8 cellular contexts compared by ENCODE assay signal in the genomic region with DNA sequence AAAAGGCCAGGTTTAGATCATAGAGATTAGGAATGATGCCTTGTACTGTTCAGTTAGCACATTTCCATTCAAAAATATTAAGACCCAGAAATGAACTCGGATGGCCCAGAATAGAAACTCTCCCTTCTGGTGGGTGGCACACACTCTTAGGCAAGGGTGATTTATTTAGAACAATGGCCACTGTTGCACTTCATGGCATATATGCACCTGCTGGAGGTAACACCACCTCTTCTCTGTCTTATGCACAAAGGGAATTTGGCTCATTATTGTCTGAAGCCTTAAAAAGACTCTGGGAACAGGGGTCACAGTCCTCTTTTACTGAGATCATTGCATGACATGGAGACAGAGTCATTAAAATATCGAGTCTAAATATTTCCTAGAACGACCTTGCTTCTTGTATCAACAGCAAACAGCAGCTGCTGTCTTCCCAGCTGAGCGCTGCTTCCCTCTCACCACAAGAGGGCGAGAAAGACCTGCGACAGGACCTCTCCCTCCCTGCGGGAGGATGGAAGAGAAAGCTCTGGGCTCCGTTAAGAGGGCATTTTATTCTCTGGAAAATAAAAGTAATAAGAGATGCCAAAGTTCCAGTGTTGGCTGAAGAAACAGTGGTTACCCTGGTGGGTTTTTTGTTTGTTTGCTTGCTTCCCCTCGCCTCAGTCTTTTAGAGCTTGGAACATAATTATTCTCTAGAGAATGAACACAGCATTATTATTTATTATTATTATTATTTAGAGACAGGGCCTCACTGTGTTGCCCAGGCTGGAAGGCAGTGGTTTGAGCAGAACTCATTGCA. TPM values are rescaled to one million over a fixed set of nuclear protein-coding genes. Genes with fewer than 3 reads are reported as not detected.
DNase-seq lines count a peak whose midpoint lies in the region; ATAC-seq and TF ChIP-seq lines count a peak whose summit lies in the region.

No MANE protein-coding gene starts in this region.

- H3K9ac ChIP-seq in OCI-LY1 (ENCODE audit: low read length) = no peak overlapping the region

- H3K27me3 Mint-ChIP-seq in naive thymus-derived CD4-positive, alpha-beta T cell = peaks cover 45 to 50% (median 49%) of the 10 kb centered on the region in 5 donors

- ATAC-seq in GM21447 (IDR thresholded peaks at IDR 0.05; ENCODE audit: unreplicated experiment) = peak; percentile 92
- ATAC-seq in naive thymus-derived CD4-positive, alpha-beta T cell = peak; percentile 89

- H3K36me3 ChIP-seq in OCI-LY1 (ENCODE audit: insufficient read depth, low read length) = no peaks in the 10 kb centered on the region
- no peaks in the 10 kb centered on the region for H3K36me3 ChIP-seq in naive thymus-derived CD4-positive, alpha-beta T cell (ENCODE audit: control insufficient read depth in 2 of 3, insufficient read depth in 3 of 3, low read length in 3 of 3)

- no peaks in the 10 kb centered on the region for H3K9me3 ChIP-seq in OCI-LY1 (ENCODE audit: low read length)
- H3K9me3 ChIP-seq in naive thymus-derived CD4-positive, alpha-beta T cell (ENCODE audit: control insufficient read depth in 2 of 3, low read length in 3 of 3) = no peaks in the 10 kb centered on the region

- H3K27me3 ChIP-seq in OCI-LY1 (ENCODE audit: insufficient read depth, low read length) = no peaks in the 10 kb centered on the region
- peaks cover 0 to 8% of the 10 kb centered on the region in 2 donors for H3K27me3 ChIP-seq in naive thymus-derived CD4-positive, alpha-beta T cell (ENCODE audit: control insufficient read depth in 2 of 2, insufficient read depth in 2 of 2, low read length in 2 of 2)

- no peak for TF ChIP-seq POLR2A in erythroblast (IDR thresholded peaks at IDR 0.05; ENCODE audit: low read length)

- no peak overlapping the region for H3K4me3 ChIP-seq in OCI-LY1 (ENCODE audit: low read depth, low read length, poor library complexity, severe bottlenecking)
- H3K4me3 ChIP-seq in naive thymus-derived CD4-positive, alpha-beta T cell (ENCODE audit: low read length) = no peak overlapping the region

- POLR2A ChIA-PET in naive thymus-derived CD4-positive, alpha-beta T cell (lab: Charles Lee) = no interaction called here

- TF ChIP-seq CTCF in OCI-LY1 (IDR thresholded peaks at IDR 0.05; ENCODE audit: low read length) = peak; percentile 92

- no peak overlapping the region for H3K27ac ChIP-seq in OCI-LY1 (ENCODE audit: low read depth, low read length, poor library complexity, severe bottlenecking)
- no peak overlapping the region for H3K27ac ChIP-seq in naive thymus-derived CD4-positive, alpha-beta T cell (ENCODE audit: low read depth, low read length)

- intact Hi-C loops in naive thymus-derived CD4-positive, alpha-beta T cell (cut with micrococcal nuclease) = loop anchor here (1.0 to 5.0 kb wide), 8 partner anchors 14 to 833 kb away; partner anchors contain the start of gene BAMBI (in 1 of the 2)

- H3K36me3 Mint-ChIP-seq in naive thymus-derived CD4-positive, alpha-beta T cell = no peaks in the 10 kb centered on the region

- no peak overlapping the region for H3K27ac Mint-ChIP-seq in naive thymus-derived CD4-positive, alpha-beta T cell

- no peak overlapping the region for H3K4me2 ChIP-seq in OCI-LY1 (ENCODE audit: low read length)

- H2AFZ ChIP-seq in OCI-LY1 (ENCODE audit: low read length) = no peak overlapping the region

- H3K4me3 Mint-ChIP-seq in naive thymus-derived CD4-positive, alpha-beta T cell = no peak overlapping the region

- H3F3A ChIP-seq in OCI-LY1 (ENCODE audit: insufficient read depth, low read length) = no peaks in the 10 kb centered on the region

- peaks cover 5 to 11% (median 7%) of the 10 kb centered on the region in 7 donors for H3K4me1 Mint-ChIP-seq in naive thymus-derived CD4-positive, alpha-beta T cell

- H4K20me1 ChIP-seq in OCI-LY1 (ENCODE audit: insufficient read depth, low read length) = no peaks in the 10 kb centered on the region

- no peaks in the 10 kb centered on the region for H3K9me2 ChIP-seq in OCI-LY1 (ENCODE audit: low read depth, low read length)

- DNase-seq in DMS153 treated with DMSO at 0.1 percent for 48 hours (lab: John Stamatoyannopoulos, UW; ENCODE audit: unreplicated experiment) (peak; percentile 39), HuH-7.5 (ENCODE audit: low spot score) (peak; percentile 71), activated T-cell treated with anti-CD3 and anti-CD28 coated beads for 1 hour (ENCODE audit: low read depth) (peak; percentile 44), erythroblast (lab: John Stamatoyannopoulos, UW) (peak; percentile 67 to 77)
- DNase-seq in naive thymus-derived CD4-positive, alpha-beta T cell = peak; percentile 33 to 67 (median 58)
- DNase-seq in stimulated activated naive CD4-positive, alpha-beta T cell (lab: John Stamatoyannopoulos, UW) = peak; percentile 22 to 59 (median 51)

- CTCF ChIA-PET in naive thymus-derived CD4-positive, alpha-beta T cell (lab: Charles Lee) = interaction anchor here (0.6 to 1.1 kb wide), 8 partner anchors 10 to 1346 kb away, joined by 3 to 4 read pairs (median 3); no protein-coding TSS in a partner anchor

- H3K79me2 ChIP-seq in OCI-LY1 (ENCODE audit: insufficient read depth, low read length) = no peaks in the 10 kb centered on the region

- H3K9me3 Mint-ChIP-seq in naive thymus-derived CD4-positive, alpha-beta T cell = no peaks in the 10 kb centered on the region

- no peaks in the 10 kb centered on the region for H3K4me1 ChIP-seq in OCI-LY1 (ENCODE audit: insufficient read depth, low read length, severe bottlenecking)
- peaks cover 0 to 5% of the 10 kb centered on the region in 2 donors for H3K4me1 ChIP-seq in naive thymus-derived CD4-positive, alpha-beta T cell (ENCODE audit: control insufficient read depth in 2 of 2, insufficient read depth in 2 of 2, low read length in 2 of 2)

RNA-seq across cellular contexts. Expression of gene BAMBI, which starts 13.5 kb away (rescaled TPM):
- total RNA-seq in naive thymus-derived CD4-positive, alpha-beta T cell = 1 to 10 TPM in 2 of 5 experiments, under 1 TPM in 2, not detected in 1; 0.12 to 1.6 (median 0.80) TPM
- not detected for polyA plus RNA-seq in naive thymus-derived CD4-positive, alpha-beta T cell
